9 cellular contexts compared by ENCODE assay signal in the genomic region with DNA sequence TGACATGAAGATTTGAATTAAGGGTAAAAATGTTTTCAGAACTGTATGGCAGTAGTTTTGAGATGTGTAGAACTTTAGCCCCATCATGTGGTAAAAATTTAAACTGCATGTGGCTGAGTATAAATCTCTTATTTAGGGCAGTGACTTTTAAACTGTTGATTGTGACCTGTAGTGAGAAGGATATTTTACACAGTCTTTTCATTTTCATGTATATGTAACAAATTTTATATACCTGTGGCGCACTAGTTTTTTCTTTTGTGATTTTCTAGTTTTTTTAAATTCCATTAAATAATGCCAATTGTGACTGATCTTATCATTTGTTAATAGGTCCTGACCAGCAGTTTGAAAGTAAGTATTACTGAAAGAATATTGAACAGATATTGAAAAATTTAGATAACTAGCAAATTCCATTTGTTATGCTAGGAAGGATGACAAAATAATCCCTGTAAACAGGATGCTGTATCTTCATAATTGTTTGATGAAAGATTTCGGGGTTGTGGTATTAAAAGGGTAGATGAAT. TPM values are rescaled to one million over a fixed set of nuclear protein-coding genes. Genes with fewer than 3 reads are reported as not detected.
DNase-seq lines count a peak whose midpoint lies in the region; ATAC-seq and TF ChIP-seq lines count a peak whose summit lies in the region.
"Had no signal": no experiment of that assay in that cellular context is flagged by ENCODE, and none has a peak within 500 bp of the region (broad histone marks: within the 10 kb centered on the region; RNA-seq: fewer than 3 reads in every experiment).

No MANE protein-coding gene starts in this region.

- peak; percentile 62 for ATAC-seq in GM23338

- intact Hi-C loops in activated T-helper 1 cell treated with anti-CD3 and anti-CD28 coated beads, Interleukin-12 subunit alpha, Interleukin-12 subunit beta, Interleukin-2, Interleukin-4 antibody, amounts not matched to agents 30 ng/mL and 10 ng/mL and 1 ng/mL, durations not matched to agents 14 hours and 24 hours and 36 hours (cut with micrococcal nuclease) = loop anchor here (1.0 to 5.0 kb wide), 6 partner anchors 47 to 954 kb away; a partner anchor contains a TSS

- H2AFZ ChIP-seq in GM23338 = no peak overlapping the region

- no peak overlapping the region for H3K27ac Mint-ChIP-seq in GM23338
- no peak overlapping the region for H3K27ac Mint-ChIP-seq in activated T-helper 1 cell treated with anti-CD3 and anti-CD28 coated beads, Interleukin-12 subunit alpha, Interleukin-12 subunit beta, Interleukin-2, Interleukin-4 antibody, amounts not matched to agents 30 ng/mL and 10 ng/mL and 1 ng/mL, durations not matched to agents 14 hours and 24 hours and 36 hours
- H3K27ac Mint-ChIP-seq in progenitor cell of endocrine pancreas = peak overlapping the region; percentile 87
- H3K27ac Mint-ChIP-seq: dendritic cell treated with granulocyte-macrophage colony-stimulating factor and Interleukin-4, amounts not matched to agents 40 ng/mL and 50 ng/mL, for 4 days had no signal

- H3K36me3 Mint-ChIP-seq in GM23338 (ENCODE audit: low read depth) (peaks cover 37% of the 10 kb centered on the region), progenitor cell of endocrine pancreas (ENCODE audit: insufficient read depth) (peaks cover 13% of the 10 kb centered on the region)
- H3K36me3 Mint-ChIP-seq in activated T-helper 1 cell treated with anti-CD3 and anti-CD28 coated beads, Interleukin-12 subunit alpha, Interleukin-12 subunit beta, Interleukin-2, Interleukin-4 antibody, amounts not matched to agents 30 ng/mL and 10 ng/mL and 1 ng/mL, durations not matched to agents 14 hours and 24 hours and 36 hours (ENCODE audit: low read depth) = peaks cover 12% of the 10 kb centered on the region

- H3K79me2 ChIP-seq in GM23338 (replicated peaks; ENCODE audit: insufficient read depth) = peaks cover 99% of the 10 kb centered on the region

- no peak overlapping the region for H3K4me2 ChIP-seq in GM23338

- H3K4me3 ChIP-seq in GM23338 = no peak overlapping the region

- H3K27me3 Mint-ChIP-seq in GM23338 (ENCODE audit: insufficient read depth, low read depth, poor library complexity) (peaks cover 8% of the 10 kb centered on the region), progenitor cell of endocrine pancreas (no peaks in the 10 kb centered on the region)
- no peaks in the 10 kb centered on the region for H3K27me3 Mint-ChIP-seq in activated T-helper 1 cell treated with anti-CD3 and anti-CD28 coated beads, Interleukin-12 subunit alpha, Interleukin-12 subunit beta, Interleukin-2, Interleukin-4 antibody, amounts not matched to agents 30 ng/mL and 10 ng/mL and 1 ng/mL, durations not matched to agents 14 hours and 24 hours and 36 hours (ENCODE audit: insufficient read depth)
- H3K27me3 Mint-ChIP-seq: dendritic cell treated with granulocyte-macrophage colony-stimulating factor and Interleukin-4, amounts not matched to agents 40 ng/mL and 50 ng/mL, for 4 days had no signal

- peak; percentile 63 to 95 for TF ChIP-seq CTCF in GM23338 (conservative IDR thresholded peaks at IDR 0.05; ENCODE audit: low read depth in 2 of 2)
- TF ChIP-seq CTCF in progenitor cell of endocrine pancreas (IDR thresholded peaks at IDR 0.05; ENCODE audit: unreplicated experiment) = peak; percentile 94

- peaks cover 4% of the 10 kb centered on the region for H3K4me1 Mint-ChIP-seq in GM23338
- peaks cover 18% of the 10 kb centered on the region for H3K4me1 Mint-ChIP-seq in activated T-helper 1 cell treated with anti-CD3 and anti-CD28 coated beads, Interleukin-12 subunit alpha, Interleukin-12 subunit beta, Interleukin-2, Interleukin-4 antibody, amounts not matched to agents 30 ng/mL and 10 ng/mL and 1 ng/mL, durations not matched to agents 14 hours and 24 hours and 36 hours (ENCODE audit: low read depth)
- peaks cover 10% of the 10 kb centered on the region for H3K4me1 Mint-ChIP-seq in progenitor cell of endocrine pancreas (ENCODE audit: low read depth)

- H3F3A ChIP-seq in GM23338 (replicated peaks; ENCODE audit: low read depth) = no peaks in the 10 kb centered on the region

- DNase-seq in NCI-H187 (lab: John Stamatoyannopoulos, UW) (peak; percentile 3 to 34), NCI-H187 treated with DMSO at 0.1 percent for 48 hours (lab: John Stamatoyannopoulos, UW) (no peak), GM23338 (ENCODE audit: low spot score) (peak; percentile 73), NCI-H2107 treated with DMSO at 0.1 percent for 48 hours (lab: John Stamatoyannopoulos, UW; ENCODE audit: unreplicated experiment) (peak; percentile 1), globus pallidus (ENCODE audit: low spot score) (peak; percentile 68), progenitor cell of endocrine pancreas (ENCODE audit: low spot score, unreplicated experiment) (no peak), activated gamma-delta T cell (lab: John Stamatoyannopoulos, UW) (no peak)
- DNase-seq in activated T-helper 1 cell treated with anti-CD3 and anti-CD28 coated beads, Interleukin-12 subunit alpha, Interleukin-12 subunit beta, Interleukin-2, Interleukin-4 antibody, amounts not matched to agents 30 ng/mL and 10 ng/mL and 1 ng/mL, durations not matched to agents 14 hours and 24 hours and 36 hours (ENCODE audit: low spot score) = peak; percentile 17

- no peaks in the 10 kb centered on the region for H3K27me3 ChIP-seq in GM23338 (ENCODE audit: insufficient read depth)

- H3K9me3 Mint-ChIP-seq in GM23338 (no peaks in the 10 kb centered on the region), progenitor cell of endocrine pancreas (ENCODE audit: low read depth) (no peaks in the 10 kb centered on the region)
- H3K9me3 Mint-ChIP-seq in activated T-helper 1 cell treated with anti-CD3 and anti-CD28 coated beads, Interleukin-12 subunit alpha, Interleukin-12 subunit beta, Interleukin-2, Interleukin-4 antibody, amounts not matched to agents 30 ng/mL and 10 ng/mL and 1 ng/mL, durations not matched to agents 14 hours and 24 hours and 36 hours = no peaks in the 10 kb centered on the region
- H3K9me3 Mint-ChIP-seq: dendritic cell treated with granulocyte-macrophage colony-stimulating factor and Interleukin-4, amounts not matched to agents 40 ng/mL and 50 ng/mL, for 4 days had no signal

- H3K36me3 ChIP-seq in GM23338 (ENCODE audit: insufficient read depth) = peaks cover 4% of the 10 kb centered on the region; the same call in 1 of the 2 replicates

- H3K27ac ChIP-seq in GM23338 (ENCODE audit: low read depth) = no peak overlapping the region

- H3K4me3 Mint-ChIP-seq in GM23338 (no peak overlapping the region), progenitor cell of endocrine pancreas (ENCODE audit: low read depth) (no peak overlapping the region)
- no peak overlapping the region for H3K4me3 Mint-ChIP-seq in activated T-helper 1 cell treated with anti-CD3 and anti-CD28 coated beads, Interleukin-12 subunit alpha, Interleukin-12 subunit beta, Interleukin-2, Interleukin-4 antibody, amounts not matched to agents 30 ng/mL and 10 ng/mL and 1 ng/mL, durations not matched to agents 14 hours and 24 hours and 36 hours
- H3K4me3 Mint-ChIP-seq: dendritic cell treated with granulocyte-macrophage colony-stimulating factor and Interleukin-4, amounts not matched to agents 40 ng/mL and 50 ng/mL, for 4 days had no signal

- H4K20me1 ChIP-seq in GM23338 (replicated peaks; ENCODE audit: insufficient read depth) = peaks cover 51% of the 10 kb centered on the region

- no peaks in the 10 kb centered on the region for H3K9me2 ChIP-seq in GM23338 (ENCODE audit: insufficient read depth)

- no peaks in the 10 kb centered on the region for H3K4me1 ChIP-seq in GM23338 (ENCODE audit: insufficient read depth)

TF ChIP-seq in GM23338, 12 proteins besides CTCF, POLR2A, EP300 and RAD21:
- TF ChIP-seq STAT1 (IDR thresholded peaks at IDR 0.05; ENCODE audit: unreplicated experiment) = no peak
- no peak for TF ChIP-seq EZH2phosphoT487 (IDR thresholded peaks at IDR 0.05; ENCODE audit: unreplicated experiment)
- TF ChIP-seq CREB1 (CRISPR knock-in tag; IDR thresholded peaks at IDR 0.05; ENCODE audit: low read depth) = no peak

RNA-seq across cellular contexts. Expression of a gene that starts 47.2 kb away (rescaled TPM):
- 109 and 121 TPM in 2 replicates for total RNA-seq in GM23338 (2014; rRNA removed; shearing (Covaris generic))
- 78.9 and 105 TPM in 2 replicates for polyA plus RNA-seq in GM23338 (2016; fragmentation: Nextera tagmentation; extraction: Ambion mirVana)
- total RNA-seq in activated T-helper 1 cell treated with anti-CD3 and anti-CD28 coated beads, Interleukin-12 subunit alpha, Interleukin-12 subunit beta, Interleukin-2, Interleukin-4 antibody, amounts not matched to agents 30 ng/mL and 10 ng/mL and 1 ng/mL, durations not matched to agents 14 hours and 24 hours and 36 hours = 94.6 and 106 TPM in 2 replicates
- 128 and 135 TPM in 2 replicates for total RNA-seq in progenitor cell of endocrine pancreas

Comparison
In these comparisons a context has a peak if more than half of its experiments do, and no peak if none do; other contexts are left out.
1. DNase-seq: peak in NCI-H187 (2 of 2), GM23338 (single experiment), NCI-H2107 treated with DMSO at 0.1 percent for 48 hours (single experiment), activated T-helper 1 cell treated with anti-CD3 and anti-CD28 coated beads, Interleukin-12 subunit alpha, Interleukin-12 subunit beta, Interleukin-2, Interleukin-4 antibody, amounts not matched to agents 30 ng/mL and 10 ng/mL and 1 ng/mL, durations not matched to agents 14 hours and 24 hours and 36 hours (single experiment) and globus pallidus (single experiment); none in NCI-H187 treated with DMSO at 0.1 percent for 48 hours (single experiment), progenitor cell of endocrine pancreas (single experiment) and activated gamma-delta T cell (single experiment).